Comparison of ENCODE assay signal across 34 cellular contexts in the genomic region with DNA sequence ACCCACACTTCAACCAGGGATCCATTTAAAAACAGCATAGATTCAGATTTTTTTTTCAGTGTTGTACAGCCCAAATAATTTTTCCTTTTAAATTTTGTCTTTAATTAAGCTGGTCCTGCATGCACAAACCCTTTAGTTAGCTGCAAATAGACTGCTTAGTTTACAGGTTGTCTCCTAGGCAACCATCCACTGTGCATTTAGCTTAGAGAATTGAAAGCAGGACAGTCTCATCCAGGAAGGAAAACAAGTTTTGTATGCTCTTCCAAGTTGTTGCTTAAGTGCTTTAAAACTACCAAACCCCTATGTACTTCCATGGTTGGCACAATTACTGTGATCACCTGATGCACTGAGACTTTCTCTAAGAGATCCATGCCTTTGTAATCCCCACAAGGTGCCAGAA. TPM values are rescaled to one million over a fixed set of nuclear protein-coding genes. Genes with fewer than 3 reads are reported as not detected.
DNase-seq lines count a peak whose midpoint lies in the region; ATAC-seq, FAIRE-seq and TF ChIP-seq lines count a peak whose summit lies in the region.
"Had no signal": no experiment of that assay in that cellular context is flagged by ENCODE, and none has a peak within 500 bp of the region (broad histone marks: within the 10 kb centered on the region; RNA-seq: fewer than 3 reads in every experiment).

A gene with protein sequence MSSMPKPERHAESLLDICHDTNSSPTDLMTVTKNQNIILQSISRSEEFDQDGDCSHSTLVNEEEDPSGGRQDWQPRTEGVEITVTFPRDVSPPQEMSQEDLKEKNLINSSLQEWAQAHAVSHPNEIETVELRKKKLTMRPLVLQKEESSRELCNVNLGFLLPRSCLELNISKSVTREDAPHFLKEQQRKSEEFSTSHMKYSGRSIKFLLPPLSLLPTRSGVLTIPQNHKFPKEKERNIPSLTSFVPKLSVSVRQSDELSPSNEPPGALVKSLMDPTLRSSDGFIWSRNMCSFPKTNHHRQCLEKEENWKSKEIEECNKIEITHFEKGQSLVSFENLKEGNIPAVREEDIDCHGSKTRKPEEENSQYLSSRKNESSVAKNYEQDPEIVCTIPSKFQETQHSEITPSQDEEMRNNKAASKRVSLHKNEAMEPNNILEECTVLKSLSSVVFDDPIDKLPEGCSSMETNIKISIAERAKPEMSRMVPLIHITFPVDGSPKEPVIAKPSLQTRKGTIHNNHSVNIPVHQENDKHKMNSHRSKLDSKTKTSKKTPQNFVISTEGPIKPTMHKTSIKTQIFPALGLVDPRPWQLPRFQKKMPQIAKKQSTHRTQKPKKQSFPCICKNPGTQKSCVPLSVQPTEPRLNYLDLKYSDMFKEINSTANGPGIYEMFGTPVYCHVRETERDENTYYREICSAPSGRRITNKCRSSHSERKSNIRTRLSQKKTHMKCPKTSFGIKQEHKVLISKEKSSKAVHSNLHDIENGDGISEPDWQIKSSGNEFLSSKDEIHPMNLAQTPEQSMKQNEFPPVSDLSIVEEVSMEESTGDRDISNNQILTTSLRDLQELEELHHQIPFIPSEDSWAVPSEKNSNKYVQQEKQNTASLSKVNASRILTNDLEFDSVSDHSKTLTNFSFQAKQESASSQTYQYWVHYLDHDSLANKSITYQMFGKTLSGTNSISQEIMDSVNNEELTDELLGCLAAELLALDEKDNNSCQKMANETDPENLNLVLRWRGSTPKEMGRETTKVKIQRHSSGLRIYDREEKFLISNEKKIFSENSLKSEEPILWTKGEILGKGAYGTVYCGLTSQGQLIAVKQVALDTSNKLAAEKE (N-terminal part only) (minus strand): TSS at position 153 of the 400 bp plus-strand sequence. CDS start 22,800 bp downstream, outside the sequence.

- TF ChIP-seq CTCF in K562 (IDR thresholded peaks at IDR 0.05 in 2 of 3, conservative IDR thresholded peaks at IDR 0.05 in 1 of 3; ENCODE audit: insufficient read depth in 2 of 3, low read depth in 1 of 3, low read length in 3 of 3) (no peak), mucosa of descending colon (IDR thresholded peaks at IDR 0.05) (no peak)

- no peak for TF ChIP-seq EP300 in K562 (IDR thresholded peaks at IDR 0.05; ENCODE audit: low read length)

- no peak for FAIRE-seq in K562 (lab: Jason Lieb, UNC)
- FAIRE-seq: A204.1, GM12892 had no signal

- H3K4me3 ChIP-seq in K562 = no peak within 1 kb of the TSS
- no peak within 1 kb of the TSS for H3K4me3 ChIP-seq in mucosa of descending colon
- H3K4me3 ChIP-seq: HAP-1, skin epidermis had no signal

- peaks cover 2% of the 10 kb centered on the region for H3K79me2 ChIP-seq in K562 (ENCODE audit: control insufficient read depth, insufficient read depth, low read length)

- POLR2A ChIA-PET in K562 (lab: Yijun Ruan, JAX) = interaction anchor here (0.6 kb wide), 1 partner anchor 12 kb away, joined by 3 read pairs; no protein-coding TSS in a partner anchor

- no peak within 1 kb of the TSS for H3K9ac ChIP-seq in K562 (ENCODE audit: insufficient read depth in 1 of 2, low read depth in 2 of 2, low read length in 2 of 2)

- no TSS peak for BruUV-seq in K562 (replicated peaks; lab: Mats Ljungman, UMichigan)

- TF ChIP-seq POLR2A in K562 (conservative IDR thresholded peaks at IDR 0.05) (no peak), GM18505 (IDR thresholded peaks at IDR 0.05; ENCODE audit: borderline replicate concordance, extremely low read depth, insufficient read depth, insufficient read length) (no peak)

- CTCF ChIA-PET in K562 (lab: Yijun Ruan, JAX; ENCODE audit: low intra/inter-chr PET ratio) = no interaction called here

- no peaks in the 10 kb centered on the region for H3K27me3 ChIP-seq in K562 (ENCODE audit: control insufficient read depth in 2 of 2, insufficient read depth in 2 of 2, low read length in 2 of 2)

- in situ Hi-C loops in K562 (cut with MboI) = no loop called here

- no peak for TF ChIP-seq RAD21 in K562 (CRISPR knock-in tag; conservative IDR thresholded peaks at IDR 0.05 in 1 of 2, IDR thresholded peaks at IDR 0.05 in 1 of 2)

- H3K9me3 ChIP-seq in K562 (replicated peaks; ENCODE audit: control insufficient read depth, insufficient read depth, low read depth, low read length) (no peaks in the 10 kb centered on the region), mucosa of descending colon (no peaks in the 10 kb centered on the region)
- H3K9me3 ChIP-seq: HAP-1, neutrophil had no signal

- peak; percentile 3 for DNase-seq in DMS79 treated with DMSO at 0.1 percent for 48 hours (lab: John Stamatoyannopoulos, UW)
- DNase-seq in DMS79 (lab: John Stamatoyannopoulos, UW) = no peak
- peak; percentile 30 for DNase-seq in Ammon's horn (ENCODE audit: low spot score)
- DNase-seq in K562 (ENCODE audit: extremely low read depth in 1 of 4, low spot score in 3 of 4) = no peak
- no peak for DNase-seq in mucosa of descending colon
- no peak for DNase-seq in NCI-H1105 (lab: John Stamatoyannopoulos, UW)
- DNase-seq: activated CD4-positive, alpha-beta T cell treated with anti-CD3 and anti-CD28 coated beads, Interleukin-2, amount 10 ng/mL, durations not matched to agents 7 days and 5 days; aorta; CD8-positive, alpha-beta memory T cell; dermis blood vessel endothelial cell; EL; glutamatergic neuron; kidney glomerular epithelial cell; NCI-H1092 treated with DMSO at 0.1 percent for 48 hours; NCI-H2081; NCI-H526 treated with DMSO at 0.1 percent for 48 hours; OCI-M1; stimulated activated CD4-positive, alpha-beta T cell treated with anti-CD3 and anti-CD28 coated beads, Interleukin-1b, Interleukin-23, amount 100 ng/mL, for 48 hours had no signal

- H3K4me1 ChIP-seq in K562 (replicated peaks in 1 of 2; ENCODE audit: control insufficient read depth in 2 of 2, insufficient read depth in 2 of 2, low read length in 2 of 2) (peaks cover 4 to 11% of the 10 kb centered on the region in 2 experiments; a peak in 4 of 5 replicates), mucosa of descending colon (ENCODE audit: low read depth) (no peaks in the 10 kb centered on the region)

- H4K20me1 ChIP-seq in K562 (replicated peaks; ENCODE audit: control insufficient read depth, insufficient read depth, low read length) = no peaks in the 10 kb centered on the region

- H3K36me3 ChIP-seq in K562 (ENCODE audit: control insufficient read depth, insufficient read depth, low read length) (no peaks in the 10 kb centered on the region), mucosa of descending colon (ENCODE audit: low read depth) (no peaks in the 10 kb centered on the region)
- H3K36me3 ChIP-seq: HAP-1, neutrophil had no signal

- intact Hi-C loops in K562 (cut with micrococcal nuclease) (no loop called here), mucosa of descending colon (cut with DNase I, micrococcal nuclease) (no loop called here)

- no peaks in the 10 kb centered on the region for H3K9me1 ChIP-seq in K562 (ENCODE audit: control insufficient read depth, insufficient read depth, low read length)

- no peak within 1 kb of the TSS for H3K27ac ChIP-seq in K562 (ENCODE audit: extremely low read depth, low read depth, low read length)
- H3K27ac ChIP-seq: neutrophil, skin epidermis, VCaP had no signal

- no peak within 1 kb of the TSS for H3K4me2 ChIP-seq in K562 (ENCODE audit: insufficient read depth, low read length)

- H2AFZ ChIP-seq in K562 (ENCODE audit: low read depth, low read length) = no peak within 1 kb of the TSS

- no peak for ATAC-seq in K562
- ATAC-seq in mucosa of descending colon = peak; percentile 21
- ATAC-seq in HG02571 (IDR thresholded peaks at IDR 0.05; ENCODE audit: unreplicated experiment) = no peak
- no peak for ATAC-seq in GM18505 (IDR thresholded peaks at IDR 0.05; ENCODE audit: unreplicated experiment)
- ATAC-seq: activated naive CD4-positive, alpha-beta T cell treated with anti-CD3 and anti-CD28 coated beads, Interleukin-2, amount 50 U/mL, for 72 hours; SK-N-SH treated with all-trans-retinoic acid at 6 μM for 48 hours had no signal

TF ChIP-seq in K562, 482 proteins besides CTCF, POLR2A, EP300 and RAD21 (continues in another document):
- TF ChIP-seq RFX1 (IDR thresholded peaks at IDR 0.05) (peak; percentile 56; the same call in 1 of the 2 replicates), POLR3G (IDR thresholded peaks at IDR 0.05; ENCODE audit: extremely low read depth, insufficient read length, insufficient replicate concordance) (no peak)
- TF ChIP-seq, protein P1, sequence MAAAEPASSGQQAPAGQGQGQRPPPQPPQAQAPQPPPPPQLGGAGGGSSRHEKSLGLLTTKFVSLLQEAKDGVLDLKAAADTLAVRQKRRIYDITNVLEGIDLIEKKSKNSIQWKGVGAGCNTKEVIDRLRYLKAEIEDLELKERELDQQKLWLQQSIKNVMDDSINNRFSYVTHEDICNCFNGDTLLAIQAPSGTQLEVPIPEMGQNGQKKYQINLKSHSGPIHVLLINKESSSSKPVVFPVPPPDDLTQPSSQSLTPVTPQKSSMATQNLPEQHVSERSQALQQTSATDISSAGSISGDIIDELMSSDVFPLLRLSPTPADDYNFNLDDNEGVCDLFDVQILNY (CRISPR knock-in tag; IDR thresholded peaks at IDR 0.05) = no peak

RNA-seq across cellular contexts. Expression of the gene that starts here (rescaled TPM):
- not detected in 2 replicates for total RNA-seq in K562 (2011; cell fraction: chromatin; rRNA removed; ENCODE audit: low replicate concordance)
- total RNA-seq in K562 (2011; cell fraction: nucleolus; rRNA removed) = not detected in 2 replicates
- not detected in 2 replicates for total RNA-seq in K562 (2011; cell fraction: nucleoplasm; rRNA removed)
- total RNA-seq in K562 (2014; rRNA removed) (not detected in 2 replicates), K562 (2014; rRNA removed; fragmentation: Illumina TruSeq; extraction: Trizol) (not detected in 2 replicates), K562 (2015; rRNA removed; fragmentation: Illumina TruSeq; extraction: Trizol) (not detected in 2 replicates), K562 (2021) (not detected in 2 replicates), mucosa of descending colon (not detected)
- polyA plus RNA-seq in K562 (2011; rRNA removed) (not detected in 2 replicates), K562 (2014; fragmentation: Illumina TruSeq; extraction: Trizol) (not detected in 2 replicates), K562 (2014; fragmentation: Nextera tagmentation; extraction: Ambion mirVana) (not detected), K562 (2014; rRNA removed) (0.29 TPM in 1 of 2 replicates, not detected in the other)
- polyA plus RNA-seq in K562 (2011; cell fraction: cytosol; rRNA removed) = not detected in 2 replicates
- polyA plus RNA-seq in K562 (2011; cell fraction: nucleus; rRNA removed) = not detected in 2 replicates
- polyA plus RNA-seq in K562 (2012) = not detected in 2 replicates
- polyA minus RNA-seq in K562 (2011; rRNA and poly(A)+ RNA removed) = not detected in 2 replicates
- polyA minus RNA-seq in K562 (2011; cell fraction: cytosol; rRNA and poly(A)+ RNA removed) = not detected in 2 replicates
- polyA minus RNA-seq in K562 (2011; cell fraction: nucleus; rRNA and poly(A)+ RNA removed) = not detected in 2 replicates
- total RNA-seq: activated CD4-positive, alpha-beta T cell treated with anti-CD3 and anti-CD28 coated beads, Interleukin-2, amount 10 ng/mL, durations not matched to agents 7 days and 5 days; aorta; B cell; cardiac septum; CD8-positive, alpha-beta memory T cell; dermis blood vessel endothelial cell; lung microvascular endothelial cell; pulmonary artery endothelial cell; subcutaneous adipose tissue; urinary bladder had no signal
- polyA plus RNA-seq: aorta; CD8-positive, alpha-beta memory T cell; urinary bladder had no signal

Comparison
In these comparisons a context has a peak if more than half of its experiments do, and no peak if none do; other contexts are left out.
1. DNase-seq: peak in DMS79 treated with DMSO at 0.1 percent for 48 hours (single experiment) and Ammon's horn (single experiment); none in DMS79 (single experiment), K562 (0 of 4), mucosa of descending colon (0 of 3) and NCI-H1105 (single experiment).
2. Peak in ATAC-seq in mucosa of descending colon; RNA of the gene not detected or under 1 TPM.